1 cellular context compared by ENCODE assay signal in the genomic region with DNA sequence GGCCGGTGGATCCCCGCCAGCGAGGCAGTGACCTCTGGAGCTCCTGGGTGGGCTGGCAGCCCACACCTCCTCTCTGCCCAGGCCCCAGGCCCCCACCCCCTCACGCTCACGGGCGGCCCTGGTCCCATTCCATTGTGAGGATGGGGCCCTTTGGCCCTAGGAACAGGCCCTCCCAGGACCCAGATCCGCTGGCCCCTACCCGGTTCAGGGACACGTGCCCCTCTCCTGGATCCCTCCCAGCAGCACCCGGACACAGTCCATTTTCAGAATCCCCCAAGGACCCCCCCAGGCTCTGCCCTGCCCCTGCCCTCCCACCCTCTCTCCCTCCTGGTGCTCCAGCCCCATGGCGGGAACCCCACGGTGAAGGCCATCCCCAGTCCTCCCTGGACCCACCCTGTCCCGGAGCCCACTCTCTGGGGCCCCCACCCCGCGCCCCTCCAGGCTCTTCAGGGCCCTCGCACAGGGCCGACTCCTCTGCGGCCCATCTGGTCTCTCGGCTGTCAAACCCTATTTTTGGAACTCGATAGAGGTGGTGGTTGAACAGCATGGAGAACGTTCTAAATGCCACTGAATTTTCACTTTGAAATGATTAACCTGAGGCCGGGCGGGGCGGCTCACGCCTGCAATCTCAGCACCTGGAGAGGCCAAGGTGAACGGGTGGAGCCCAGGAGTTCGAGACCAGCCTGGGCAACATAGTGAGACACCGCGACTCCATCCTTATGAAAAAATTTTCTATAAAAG.
TF ChIP-seq lines count a peak whose summit lies in the region.

No MANE protein-coding gene starts in this region.

TF ChIP-seq in H1, 55 proteins besides CTCF, POLR2A, EP300 and RAD21:
- TF ChIP-seq GABPA (IDR thresholded peaks at IDR 0.05; ENCODE audit: borderline replicate concordance, insufficient read depth, low read length) (no peak), KDM5A (IDR thresholded peaks at IDR 0.05; ENCODE audit: low read length) (no peak), TCF12 (IDR thresholded peaks at IDR 0.05; ENCODE audit: low read depth, low read length) (no peak), MAFK (IDR thresholded peaks at IDR 0.05; ENCODE audit: low read depth, low read length) (no peak), RFX5 (IDR thresholded peaks at IDR 0.05; ENCODE audit: borderline replicate concordance, low read depth, low read length) (no peak), SIN3A (conservative IDR thresholded peaks at IDR 0.05 in 1 of 2, IDR thresholded peaks at IDR 0.05 in 1 of 2; ENCODE audit: low read depth in 1 of 2, low read length in 2 of 2) (no peak), CEBPB (IDR thresholded peaks at IDR 0.05; ENCODE audit: low read depth, low read length) (no peak), RXRA (IDR thresholded peaks at IDR 0.05; ENCODE audit: insufficient read depth, low read depth, low read length) (no peak), FOSL1 (IDR thresholded peaks at IDR 0.05; ENCODE audit: insufficient read depth, low read depth, low read length) (no peak), JUN (IDR thresholded peaks at IDR 0.05; ENCODE audit: low read depth, low read length) (no peak), JUND (IDR thresholded peaks at IDR 0.05; ENCODE audit: low read length) (no peak)
- TF ChIP-seq, protein P1, sequence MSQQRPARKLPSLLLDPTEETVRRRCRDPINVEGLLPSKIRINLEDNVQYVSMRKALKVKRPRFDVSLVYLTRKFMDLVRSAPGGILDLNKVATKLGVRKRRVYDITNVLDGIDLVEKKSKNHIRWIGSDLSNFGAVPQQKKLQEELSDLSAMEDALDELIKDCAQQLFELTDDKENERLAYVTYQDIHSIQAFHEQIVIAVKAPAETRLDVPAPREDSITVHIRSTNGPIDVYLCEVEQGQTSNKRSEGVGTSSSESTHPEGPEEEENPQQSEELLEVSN (IDR thresholded peaks at IDR 0.05): no peak
- TF ChIP-seq, protein P2, sequence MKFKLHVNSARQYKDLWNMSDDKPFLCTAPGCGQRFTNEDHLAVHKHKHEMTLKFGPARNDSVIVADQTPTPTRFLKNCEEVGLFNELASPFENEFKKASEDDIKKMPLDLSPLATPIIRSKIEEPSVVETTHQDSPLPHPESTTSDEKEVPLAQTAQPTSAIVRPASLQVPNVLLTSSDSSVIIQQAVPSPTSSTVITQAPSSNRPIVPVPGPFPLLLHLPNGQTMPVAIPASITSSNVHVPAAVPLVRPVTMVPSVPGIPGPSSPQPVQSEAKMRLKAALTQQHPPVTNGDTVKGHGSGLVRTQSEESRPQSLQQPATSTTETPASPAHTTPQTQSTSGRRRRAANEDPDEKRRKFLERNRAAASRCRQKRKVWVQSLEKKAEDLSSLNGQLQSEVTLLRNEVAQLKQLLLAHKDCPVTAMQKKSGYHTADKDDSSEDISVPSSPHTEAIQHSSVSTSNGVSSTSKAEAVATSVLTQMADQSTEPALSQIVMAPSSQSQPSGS (IDR thresholded peaks at IDR 0.05; ENCODE audit: low read length): no peak
